13 cellular contexts compared by ENCODE assay signal in the genomic region with DNA sequence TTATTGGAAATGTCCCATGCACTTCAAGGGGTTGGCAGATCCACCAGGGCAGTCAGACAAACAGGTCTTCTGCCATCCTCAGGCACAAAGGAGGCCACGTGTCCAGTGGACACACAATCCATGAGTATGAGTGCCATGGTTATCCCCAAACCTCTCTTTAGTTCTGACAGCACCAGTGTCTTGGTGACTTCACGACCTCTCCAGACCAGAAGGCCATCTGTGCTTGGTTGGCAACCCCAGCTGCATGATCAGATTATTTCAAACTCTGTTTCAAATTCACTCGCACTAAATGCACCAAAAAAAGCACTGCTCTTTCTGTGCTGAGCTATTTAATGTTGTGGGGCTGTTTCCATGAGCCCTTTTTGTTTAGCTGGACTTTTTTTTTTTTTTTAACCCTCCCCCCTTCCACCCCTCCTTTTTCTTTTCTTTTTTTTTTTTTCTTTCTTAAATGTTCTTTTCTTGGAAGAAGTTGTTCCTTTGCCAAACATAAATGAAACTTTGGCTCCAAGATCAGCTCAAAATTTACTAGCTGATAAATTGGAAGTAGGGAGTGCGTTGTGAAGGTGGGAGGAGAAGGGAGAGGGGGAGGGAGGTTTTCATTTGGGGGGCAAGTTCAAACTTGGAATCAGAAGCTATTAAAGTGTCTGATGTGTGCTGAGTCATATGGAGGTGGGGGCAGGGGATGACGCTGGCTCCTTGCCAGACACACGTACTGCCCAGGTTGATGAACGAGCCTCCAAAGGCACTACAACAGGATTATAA.
DNase-seq lines count a peak whose midpoint lies in the region; TF ChIP-seq lines count a peak whose summit lies in the region.
"Had no signal": no experiment of that assay in that cellular context is flagged by ENCODE, and none has a peak within 500 bp of the region (broad histone marks: within the 10 kb centered on the region; RNA-seq: fewer than 3 reads in every experiment).

No MANE protein-coding gene starts in this region.

- CTCF ChIA-PET in HEK293 (lab: Yijun Ruan, JAX) = interaction anchor here (0.6 to 1.0 kb wide), 5 partner anchors 15 to 1369 kb away, joined by 3 to 6 read pairs (median 4); no protein-coding TSS in a partner anchor

- no peaks in the 10 kb centered on the region for H3K27me3 Mint-ChIP-seq in osteocyte (ENCODE audit: unreplicated experiment)
- H3K27me3 Mint-ChIP-seq: effector memory CD8-positive, alpha-beta T cell had no signal

- H3K4me1 ChIP-seq in HEK293 (ENCODE audit: control insufficient read depth, insufficient read depth, low read length) = no peaks in the 10 kb centered on the region

- no peaks in the 10 kb centered on the region for H3K9me3 Mint-ChIP-seq in osteocyte (ENCODE audit: unreplicated experiment)

- H3K4me3 Mint-ChIP-seq in osteocyte (ENCODE audit: unreplicated experiment) = no peak overlapping the region
- H3K4me3 Mint-ChIP-seq: effector memory CD8-positive, alpha-beta T cell; IgD-negative memory B cell had no signal

- H3K9me3 ChIP-seq in HEK293 (ENCODE audit: control insufficient read depth, insufficient read depth, low read depth, low read length) = no peaks in the 10 kb centered on the region

- peak; percentile 62 for DNase-seq in NCI-H748 (lab: John Stamatoyannopoulos, UW; ENCODE audit: unreplicated experiment)
- peak; percentile 46 for DNase-seq in fibroblast of mammary gland (ENCODE audit: low read depth)
- peak; percentile 58 for DNase-seq in retinal pigment epithelial cell (ENCODE audit: low read depth)
- DNase-seq in T-helper 1 cell = no peak
- DNase-seq in medulla oblongata (ENCODE audit: extremely low spot score) = no peak
- DNase-seq in osteocyte (ENCODE audit: extremely low spot score, unreplicated experiment) = no peak
- DNase-seq in mesenteric fat pad (ENCODE audit: low spot score) = no peak
- DNase-seq: DND-41; effector memory CD8-positive, alpha-beta T cell; small intestine; stimulated activated naive CD4-positive, alpha-beta T cell had no signal

- H3K36me3 Mint-ChIP-seq in osteocyte (ENCODE audit: unreplicated experiment) = no peaks in the 10 kb centered on the region
- H3K36me3 Mint-ChIP-seq: IgD-negative memory B cell had no signal

- H3K4me1 Mint-ChIP-seq in osteocyte (ENCODE audit: unreplicated experiment) = peaks cover 9% of the 10 kb centered on the region

- TF ChIP-seq CTCF in HEK293 (tag by site-specific recombination; IDR thresholded peaks at IDR 0.05) (no peak), fibroblast of mammary gland (conservative IDR thresholded peaks at IDR 0.05; ENCODE audit: control insufficient read depth, insufficient read depth, low read depth, low read length) (no peak), retinal pigment epithelial cell (conservative IDR thresholded peaks at IDR 0.05; ENCODE audit: low read depth, low read length) (no peak), osteocyte (IDR thresholded peaks at IDR 0.05) (no peak)

- POLR2A ChIA-PET in HEK293 (lab: Yijun Ruan, JAX) = no interaction called here

- H3K4me3 ChIP-seq in HEK293 (ENCODE audit: low read depth, low read length) (no peak overlapping the region), fibroblast of mammary gland (ENCODE audit: control insufficient read depth, low read depth, low read length) (no peak overlapping the region), retinal pigment epithelial cell (ENCODE audit: low read length) (no peak overlapping the region)

- no peak overlapping the region for H3K27ac ChIP-seq in HEK293 (ENCODE audit: extremely low read depth, low read depth, low read length)

- H3K36me3 ChIP-seq in HEK293 (ENCODE audit: control insufficient read depth in 2 of 2, insufficient read depth in 1 of 2, low read length in 2 of 2) = no peaks in the 10 kb centered on the region

- H3K27ac Mint-ChIP-seq in osteocyte (ENCODE audit: unreplicated experiment) = no peak overlapping the region
- H3K27ac Mint-ChIP-seq: effector memory CD8-positive, alpha-beta T cell; IgD-negative memory B cell had no signal

TF ChIP-seq in HEK293, 187 proteins besides CTCF, POLR2A, EP300 and RAD21 (continues in another document):
- TF ChIP-seq, protein P1, sequence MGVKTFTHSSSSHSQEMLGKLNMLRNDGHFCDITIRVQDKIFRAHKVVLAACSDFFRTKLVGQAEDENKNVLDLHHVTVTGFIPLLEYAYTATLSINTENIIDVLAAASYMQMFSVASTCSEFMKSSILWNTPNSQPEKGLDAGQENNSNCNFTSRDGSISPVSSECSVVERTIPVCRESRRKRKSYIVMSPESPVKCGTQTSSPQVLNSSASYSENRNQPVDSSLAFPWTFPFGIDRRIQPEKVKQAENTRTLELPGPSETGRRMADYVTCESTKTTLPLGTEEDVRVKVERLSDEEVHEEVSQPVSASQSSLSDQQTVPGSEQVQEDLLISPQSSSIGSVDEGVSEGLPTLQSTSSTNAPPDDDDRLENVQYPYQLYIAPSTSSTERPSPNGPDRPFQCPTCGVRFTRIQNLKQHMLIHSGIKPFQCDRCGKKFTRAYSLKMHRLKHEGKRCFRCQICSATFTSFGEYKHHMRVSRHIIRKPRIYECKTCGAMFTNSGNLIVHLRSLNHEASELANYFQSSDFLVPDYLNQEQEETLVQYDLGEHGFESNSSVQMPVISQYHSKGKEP (tag by site-specific recombination; IDR thresholded peaks at IDR 0.05) = peak; percentile 21; the same call in 1 of the 2 replicates
- TF ChIP-seq, protein P2, sequence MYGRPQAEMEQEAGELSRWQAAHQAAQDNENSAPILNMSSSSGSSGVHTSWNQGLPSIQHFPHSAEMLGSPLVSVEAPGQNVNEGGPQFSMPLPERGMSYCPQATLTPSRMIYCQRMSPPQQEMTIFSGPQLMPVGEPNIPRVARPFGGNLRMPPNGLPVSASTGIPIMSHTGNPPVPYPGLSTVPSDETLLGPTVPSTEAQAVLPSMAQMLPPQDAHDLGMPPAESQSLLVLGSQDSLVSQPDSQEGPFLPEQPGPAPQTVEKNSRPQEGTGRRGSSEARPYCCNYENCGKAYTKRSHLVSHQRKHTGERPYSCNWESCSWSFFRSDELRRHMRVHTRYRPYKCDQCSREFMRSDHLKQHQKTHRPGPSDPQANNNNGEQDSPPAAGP (tag by site-specific recombination; IDR thresholded peaks at IDR 0.05) = no peak
- TF ChIP-seq, protein P3, sequence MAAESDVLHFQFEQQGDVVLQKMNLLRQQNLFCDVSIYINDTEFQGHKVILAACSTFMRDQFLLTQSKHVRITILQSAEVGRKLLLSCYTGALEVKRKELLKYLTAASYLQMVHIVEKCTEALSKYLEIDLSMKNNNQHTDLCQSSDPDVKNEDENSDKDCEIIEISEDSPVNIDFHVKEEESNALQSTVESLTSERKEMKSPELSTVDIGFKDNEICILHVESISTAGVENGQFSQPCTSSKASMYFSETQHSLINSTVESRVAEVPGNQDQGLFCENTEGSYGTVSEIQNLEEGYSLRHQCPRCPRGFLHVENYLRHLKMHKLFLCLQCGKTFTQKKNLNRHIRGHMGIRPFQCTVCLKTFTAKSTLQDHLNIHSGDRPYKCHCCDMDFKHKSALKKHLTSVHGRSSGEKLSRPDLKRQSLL (tag by site-specific recombination; IDR thresholded peaks at IDR 0.05) = no peak
- TF ChIP-seq, protein P4, sequence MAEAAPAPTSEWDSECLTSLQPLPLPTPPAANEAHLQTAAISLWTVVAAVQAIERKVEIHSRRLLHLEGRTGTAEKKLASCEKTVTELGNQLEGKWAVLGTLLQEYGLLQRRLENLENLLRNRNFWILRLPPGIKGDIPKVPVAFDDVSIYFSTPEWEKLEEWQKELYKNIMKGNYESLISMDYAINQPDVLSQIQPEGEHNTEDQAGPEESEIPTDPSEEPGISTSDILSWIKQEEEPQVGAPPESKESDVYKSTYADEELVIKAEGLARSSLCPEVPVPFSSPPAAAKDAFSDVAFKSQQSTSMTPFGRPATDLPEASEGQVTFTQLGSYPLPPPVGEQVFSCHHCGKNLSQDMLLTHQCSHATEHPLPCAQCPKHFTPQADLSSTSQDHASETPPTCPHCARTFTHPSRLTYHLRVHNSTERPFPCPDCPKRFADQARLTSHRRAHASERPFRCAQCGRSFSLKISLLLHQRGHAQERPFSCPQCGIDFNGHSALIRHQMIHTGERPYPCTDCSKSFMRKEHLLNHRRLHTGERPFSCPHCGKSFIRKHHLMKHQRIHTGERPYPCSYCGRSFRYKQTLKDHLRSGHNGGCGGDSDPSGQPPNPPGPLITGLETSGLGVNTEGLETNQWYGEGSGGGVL (tag by site-specific recombination; IDR thresholded peaks at IDR 0.05) = peak; percentile 95
- TF ChIP-seq, protein P5, sequence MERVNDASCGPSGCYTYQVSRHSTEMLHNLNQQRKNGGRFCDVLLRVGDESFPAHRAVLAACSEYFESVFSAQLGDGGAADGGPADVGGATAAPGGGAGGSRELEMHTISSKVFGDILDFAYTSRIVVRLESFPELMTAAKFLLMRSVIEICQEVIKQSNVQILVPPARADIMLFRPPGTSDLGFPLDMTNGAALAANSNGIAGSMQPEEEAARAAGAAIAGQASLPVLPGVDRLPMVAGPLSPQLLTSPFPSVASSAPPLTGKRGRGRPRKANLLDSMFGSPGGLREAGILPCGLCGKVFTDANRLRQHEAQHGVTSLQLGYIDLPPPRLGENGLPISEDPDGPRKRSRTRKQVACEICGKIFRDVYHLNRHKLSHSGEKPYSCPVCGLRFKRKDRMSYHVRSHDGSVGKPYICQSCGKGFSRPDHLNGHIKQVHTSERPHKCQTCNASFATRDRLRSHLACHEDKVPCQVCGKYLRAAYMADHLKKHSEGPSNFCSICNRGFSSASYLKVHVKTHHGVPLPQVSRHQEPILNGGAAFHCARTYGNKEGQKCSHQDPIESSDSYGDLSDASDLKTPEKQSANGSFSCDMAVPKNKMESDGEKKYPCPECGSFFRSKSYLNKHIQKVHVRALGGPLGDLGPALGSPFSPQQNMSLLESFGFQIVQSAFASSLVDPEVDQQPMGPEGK (tag by site-specific recombination; IDR thresholded peaks at IDR 0.05) = peak; percentile 56; the same call in 1 of the 2 replicates
- TF ChIP-seq FEZF1 (tag by site-specific recombination; IDR thresholded peaks at IDR 0.05) = peak; percentile 18; the same call in 1 of the 2 replicates
- peak; percentile 64 for TF ChIP-seq EGR2 (tag by site-specific recombination; IDR thresholded peaks at IDR 0.05; ENCODE audit: low read depth)
- TF ChIP-seq, protein P6, sequence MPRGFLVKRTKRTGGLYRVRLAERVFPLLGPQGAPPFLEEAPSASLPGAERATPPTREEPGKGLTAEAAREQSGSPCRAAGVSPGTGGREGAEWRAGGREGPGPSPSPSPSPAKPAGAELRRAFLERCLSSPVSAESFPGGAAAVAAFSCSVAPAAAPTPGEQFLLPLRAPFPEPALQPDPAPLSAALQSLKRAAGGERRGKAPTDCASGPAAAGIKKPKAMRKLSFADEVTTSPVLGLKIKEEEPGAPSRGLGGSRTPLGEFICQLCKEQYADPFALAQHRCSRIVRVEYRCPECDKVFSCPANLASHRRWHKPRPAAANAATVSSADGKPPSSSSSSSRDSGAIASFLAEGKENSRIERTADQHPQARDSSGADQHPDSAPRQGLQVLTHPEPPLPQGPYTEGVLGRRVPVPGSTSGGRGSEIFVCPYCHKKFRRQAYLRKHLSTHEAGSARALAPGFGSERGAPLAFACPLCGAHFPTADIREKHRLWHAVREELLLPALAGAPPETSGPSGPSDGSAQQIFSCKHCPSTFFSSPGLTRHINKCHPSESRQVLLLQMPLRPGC (tag by site-specific recombination; IDR thresholded peaks at IDR 0.05) = 0 out of 2 replicates have a peak, but pooled peaks have one; percentile 17

Comparison
In these comparisons a context has a peak if more than half of its experiments do, and no peak if none do; other contexts are left out.
1. DNase-seq: peak in NCI-H748 (single experiment), fibroblast of mammary gland (single experiment) and retinal pigment epithelial cell (single experiment); none in T-helper 1 cell (0 of 5), medulla oblongata (single experiment), osteocyte (single experiment) and mesenteric fat pad (single experiment).